9 cellular contexts compared by ENCODE assay signal in the genomic region with DNA sequence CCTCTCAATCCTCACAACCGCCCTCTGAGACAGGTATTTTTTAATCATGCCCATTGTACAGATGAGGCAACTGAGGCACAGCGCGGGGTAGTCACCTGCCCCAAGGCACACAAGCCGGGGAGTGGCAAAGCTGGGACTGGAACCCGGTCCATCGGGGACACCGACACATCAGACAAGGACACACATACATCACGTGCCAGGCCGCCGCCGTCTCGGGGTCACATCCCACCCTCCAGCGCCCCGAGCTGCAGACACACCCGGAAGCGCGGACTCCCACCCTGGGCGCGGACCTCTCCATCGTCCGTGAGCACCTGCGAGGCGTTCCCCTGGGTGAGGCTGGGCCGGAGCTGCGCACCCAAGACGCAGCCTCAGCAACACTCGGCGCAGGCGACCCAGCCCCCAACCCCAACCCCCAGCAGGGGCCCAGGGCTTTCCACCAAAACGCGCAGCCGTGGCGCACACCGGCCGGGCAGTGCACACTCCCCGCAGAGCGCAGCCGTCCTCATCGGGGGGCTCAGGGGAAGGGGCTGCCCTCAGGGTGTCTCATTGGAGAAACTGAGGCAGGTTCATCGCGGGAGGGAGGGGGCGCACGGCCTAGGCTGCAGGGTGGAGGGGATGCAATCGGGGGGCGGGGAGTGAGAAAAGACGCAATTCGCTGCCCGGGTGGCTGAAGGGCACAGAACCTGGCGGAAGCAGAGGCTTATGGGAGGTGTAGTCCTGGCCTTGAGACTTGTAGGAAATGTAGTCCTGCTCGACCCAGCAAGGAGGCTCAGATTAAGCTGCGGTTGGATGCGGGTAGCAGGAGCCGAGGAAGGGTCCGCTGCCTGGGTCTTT. TPM values are rescaled to one million over a fixed set of nuclear protein-coding genes. Genes with fewer than 3 reads are reported as not detected.
DNase-seq lines count a peak whose midpoint lies in the region; ATAC-seq, FAIRE-seq and TF ChIP-seq lines count a peak whose summit lies in the region.
"Had no signal": no experiment of that assay in that cellular context is flagged by ENCODE, and none has a peak within 500 bp of the region (broad histone marks: within the 10 kb centered on the region; RNA-seq: fewer than 3 reads in every experiment).

No MANE protein-coding gene starts in this region.

- peaks cover 8% of the 10 kb centered on the region for H3K27me3 Mint-ChIP-seq in glutamatergic neuron (ENCODE audit: unreplicated experiment)
- peaks cover 4% of the 10 kb centered on the region for H3K27me3 Mint-ChIP-seq in type B pancreatic cell

- no peak for TF ChIP-seq POLR2A in GM12891 (IDR thresholded peaks at IDR 0.05; ENCODE audit: low read depth, low read length)

- H3K4me3 ChIP-seq in LNCaP clone FGC (ENCODE audit: low read depth, low read length) = peak overlapping the region; percentile 43

- no peak for TF ChIP-seq CTCF in LNCaP clone FGC (IDR thresholded peaks at IDR 0.05; ENCODE audit: control insufficient read depth, extremely low read depth, insufficient read depth)
- no peak for TF ChIP-seq CTCF in glutamatergic neuron (IDR thresholded peaks at IDR 0.05; ENCODE audit: partially characterized antibody, unreplicated experiment)
- TF ChIP-seq CTCF in type B pancreatic cell (conservative IDR thresholded peaks at IDR 0.05) = no peak

- H3K27ac Mint-ChIP-seq in glutamatergic neuron (ENCODE audit: unreplicated experiment) (peak overlapping the region; percentile 72), type B pancreatic cell (peak overlapping the region; percentile 78)

- FAIRE-seq in GM12891 (lab: Jason Lieb, UNC) = peak; percentile 87

- ATAC-seq in HG02852 (IDR thresholded peaks at IDR 0.05; ENCODE audit: unreplicated experiment) = no peak

- DNase-seq in GM12891 (ENCODE audit: insufficient read length, low spot score) (peak; percentile 84), LNCaP clone FGC (ENCODE audit: low read depth) (no peak), SIG-M5 (lab: John Stamatoyannopoulos, UW) (peak; percentile 29), glutamatergic neuron (peak; percentile 80), occipital lobe (lab: John Stamatoyannopoulos, UW) (peak; percentile 85), type B pancreatic cell (ENCODE audit: extremely low spot score, unreplicated experiment) (no peak)
- peak; percentile 76 for DNase-seq in activated naive CD4-positive, alpha-beta T cell treated with Interleukin-2 at 50 U/mL for 16 hours

- H3K9me3 Mint-ChIP-seq in glutamatergic neuron (ENCODE audit: unreplicated experiment) (peaks cover 4% of the 10 kb centered on the region), type B pancreatic cell (no peaks in the 10 kb centered on the region)

- H3K36me3 Mint-ChIP-seq in glutamatergic neuron (ENCODE audit: unreplicated experiment) (no peaks in the 10 kb centered on the region), type B pancreatic cell (no peaks in the 10 kb centered on the region)

- H3K4me3 Mint-ChIP-seq in glutamatergic neuron (ENCODE audit: unreplicated experiment) (no peak overlapping the region), type B pancreatic cell (no peak overlapping the region)

- H3K4me1 Mint-ChIP-seq in glutamatergic neuron (ENCODE audit: low read depth, unreplicated experiment) (peaks cover 7% of the 10 kb centered on the region), type B pancreatic cell (ENCODE audit: unreplicated experiment) (peaks cover 5% of the 10 kb centered on the region)

TF ChIP-seq in GM12891, 5 proteins besides CTCF, POLR2A, EP300 and RAD21:
- no peak for TF ChIP-seq POLR2AphosphoS5 (IDR thresholded peaks at IDR 0.05; ENCODE audit: low read depth, low read length)
- TF ChIP-seq TAF1 (IDR thresholded peaks at IDR 0.05; ENCODE audit: low read depth, low read length) = no peak
- TF ChIP-seq SPI1 (IDR thresholded peaks at IDR 0.05; ENCODE audit: low read depth, low read length) = no peak
- no peak for TF ChIP-seq PAX5 (IDR thresholded peaks at IDR 0.05; ENCODE audit: insufficient read depth, low read length, severe bottlenecking)
- no peak for TF ChIP-seq POU2F2 (IDR thresholded peaks at IDR 0.05; ENCODE audit: low read depth, low read length)

RNA-seq across cellular contexts. Expression of a gene that starts 1.9 kb away (rescaled TPM):
- polyA plus RNA-seq in GM12891 (2012; ENCODE audit: low read depth, missing spikeins) = 0.12 TPM
- total RNA-seq in glutamatergic neuron (ENCODE audit: unreplicated experiment) (36.3 TPM), occipital lobe (9.5 TPM), type B pancreatic cell (ENCODE audit: low replicate concordance) (12.2 and 21.6 TPM in 2 replicates)
- total RNA-seq: subcutaneous adipose tissue had no signal

RNA-seq across cellular contexts. Expression of a gene that starts 38.5 kb away (rescaled TPM):
- polyA plus RNA-seq in GM12891 (2012; ENCODE audit: low read depth, missing spikeins) = 0.22 TPM
- total RNA-seq in glutamatergic neuron (ENCODE audit: unreplicated experiment) (not detected), occipital lobe (not detected), type B pancreatic cell (ENCODE audit: low replicate concordance) (0.77 and 5.3 TPM in 2 replicates)
- total RNA-seq: subcutaneous adipose tissue had no signal

RNA-seq across cellular contexts. Expression of a gene that starts 44.3 kb away (rescaled TPM):
- 21.6 TPM for polyA plus RNA-seq in GM12891 (2012; ENCODE audit: low read depth, missing spikeins)
- total RNA-seq in glutamatergic neuron (ENCODE audit: unreplicated experiment) (233 TPM), occipital lobe (71.0 TPM), type B pancreatic cell (ENCODE audit: low replicate concordance) (115 and 139 TPM in 2 replicates)

RNA-seq across cellular contexts. Expression of a gene that starts 58.1 kb away (rescaled TPM):
- polyA plus RNA-seq in GM12891 (2012; ENCODE audit: low read depth, missing spikeins) = 0.41 TPM
- 1.0 TPM for total RNA-seq in glutamatergic neuron (ENCODE audit: unreplicated experiment)
- 0.47 TPM for total RNA-seq in occipital lobe
- total RNA-seq in type B pancreatic cell (ENCODE audit: low replicate concordance) = 1.8 TPM in 2 replicates

Comparison
In these comparisons a context has a peak if more than half of its experiments do, and no peak if none do; other contexts are left out.
1. DNase-seq: peak in GM12891 (single experiment), SIG-M5 (single experiment), activated naive CD4-positive, alpha-beta T cell treated with Interleukin-2 at 50 U/mL for 16 hours (single experiment), glutamatergic neuron (single experiment) and occipital lobe (single experiment); none in LNCaP clone FGC (single experiment) and type B pancreatic cell (single experiment).